Comparison of ENCODE assay signal across 8 cellular contexts in the genomic region with DNA sequence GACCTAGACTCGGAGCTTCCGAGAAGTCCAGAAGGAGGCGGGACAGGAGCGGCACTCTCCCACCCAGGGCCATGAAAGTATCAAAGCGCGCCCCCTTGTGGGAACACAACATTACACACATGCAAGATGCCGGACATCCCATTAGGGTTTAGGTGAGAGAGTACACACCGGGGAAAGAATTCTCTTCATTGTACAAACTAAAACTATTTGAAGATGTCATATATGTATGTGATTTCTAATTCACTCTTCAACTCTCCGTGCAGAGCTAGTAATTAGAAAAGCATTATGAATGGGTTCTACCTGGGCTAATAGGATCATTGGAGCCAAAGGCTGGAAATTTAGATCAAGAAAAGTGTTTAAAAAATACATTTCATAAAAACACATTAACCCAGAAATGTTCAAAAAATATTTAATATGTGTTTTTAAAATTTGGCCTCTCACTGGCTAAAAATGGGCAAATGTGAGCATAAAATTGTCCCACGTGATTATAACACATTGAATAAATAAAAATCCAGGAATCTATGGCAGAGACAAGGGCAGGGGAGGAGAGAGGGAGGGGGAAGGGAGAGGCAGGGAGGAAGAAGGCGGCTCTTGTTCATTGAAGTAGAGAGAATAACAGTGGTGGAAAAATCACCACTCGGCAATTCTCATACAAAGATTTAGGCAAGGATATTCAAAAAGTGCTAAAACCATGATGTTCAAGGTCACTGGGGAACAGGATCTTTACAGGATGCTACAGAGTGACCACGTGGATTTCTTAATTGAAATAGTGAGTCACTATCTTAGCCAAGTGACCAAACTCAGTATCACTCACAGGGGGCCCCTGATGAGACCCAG. TPM values are rescaled to one million over a fixed set of nuclear protein-coding genes. Genes with fewer than 3 reads are reported as not detected.
DNase-seq lines count a peak whose midpoint lies in the region; ATAC-seq and TF ChIP-seq lines count a peak whose summit lies in the region.

No MANE protein-coding gene starts in this region.

- DNase-seq in A172 (ENCODE audit: low spot score) (peak; percentile 20), GM04504 (ENCODE audit: low read depth) (peak; percentile 14), RWPE2 (ENCODE audit: low spot score) (no peak), erythroblast (lab: John Stamatoyannopoulos, UW) (peak; percentile 59 to 70), NCI-H345 (lab: John Stamatoyannopoulos, UW) (no peak), SW 1271 (lab: John Stamatoyannopoulos, UW) (no peak)
- no peak for DNase-seq in central memory CD4-positive, alpha-beta T cell

- H3K4me3 ChIP-seq in RWPE2 (ENCODE audit: severe bottlenecking) = no peak overlapping the region
- H3K4me3 ChIP-seq in neural cell (ENCODE audit: low read length) = no peak overlapping the region

- no peak overlapping the region for H3K9ac ChIP-seq in neural cell (ENCODE audit: low read length)

- H3K27ac ChIP-seq in RWPE2 (ENCODE audit: poor library complexity, severe bottlenecking) (no peak overlapping the region), neural cell (ENCODE audit: low read length) (no peak overlapping the region)

- H4K20me1 ChIP-seq in neural cell (ENCODE audit: insufficient read depth) = no peaks in the 10 kb centered on the region

- TF ChIP-seq CTCF in RWPE2 (IDR thresholded peaks at IDR 0.05; ENCODE audit: poor library complexity, severe bottlenecking) (peak; percentile 44), neural cell (IDR thresholded peaks at IDR 0.05; ENCODE audit: poor library complexity, severe bottlenecking) (peak; percentile 59)

- no peaks in the 10 kb centered on the region for H3K4me1 ChIP-seq in RWPE2 (ENCODE audit: insufficient read depth, poor library complexity, severe bottlenecking)

- peaks cover 38% of the 10 kb centered on the region for H3K36me3 ChIP-seq in RWPE2 (ENCODE audit: low read depth)
- peaks cover 12% of the 10 kb centered on the region for H3K36me3 ChIP-seq in neural cell (ENCODE audit: insufficient read depth, low read length)

- no peak overlapping the region for H2AFZ ChIP-seq in neural cell (ENCODE audit: low read depth, low read length)

- H3F3A ChIP-seq in neural cell (ENCODE audit: insufficient read depth, low read length, poor library complexity, severe bottlenecking) = no peaks in the 10 kb centered on the region

- H3K9me3 ChIP-seq in RWPE2 (ENCODE audit: severe bottlenecking) (no peaks in the 10 kb centered on the region), neural cell (ENCODE audit: low read length) (no peaks in the 10 kb centered on the region)

- peak; percentile 52 for TF ChIP-seq RAD21 in neural cell (conservative IDR thresholded peaks at IDR 0.05)

- H3K27me3 ChIP-seq in RWPE2 (ENCODE audit: insufficient read depth, poor library complexity, severe bottlenecking) = no peaks in the 10 kb centered on the region
- H3K27me3 ChIP-seq in neural cell (ENCODE audit: insufficient read depth, low read depth, low read length) = no peaks in the 10 kb centered on the region

- H3K4me2 ChIP-seq in neural cell (ENCODE audit: low read length) = no peak overlapping the region

- no peak for TF ChIP-seq POLR2A in erythroblast (IDR thresholded peaks at IDR 0.05; ENCODE audit: low read length)

- no peak for TF ChIP-seq EP300 in neural cell (conservative IDR thresholded peaks at IDR 0.05; ENCODE audit: poor library complexity, severe bottlenecking)

- ATAC-seq in RWPE2 (ENCODE audit: low read depth) = no peak

- H3K79me2 ChIP-seq in neural cell (replicated peaks; ENCODE audit: insufficient read depth, low read length) = no peaks in the 10 kb centered on the region

- H3K9me2 ChIP-seq in neural cell (ENCODE audit: insufficient read depth, low read length) = no peaks in the 10 kb centered on the region

TF ChIP-seq in neural cell, 6 proteins besides CTCF, POLR2A, EP300 and RAD21:
- TF ChIP-seq SMC3 (conservative IDR thresholded peaks at IDR 0.05; ENCODE audit: poor library complexity) (peak; percentile 69), TAF1 (IDR thresholded peaks at IDR 0.05; ENCODE audit: low read depth) (no peak)

RNA-seq across cellular contexts. Expression of a gene that starts 38.9 kb away (rescaled TPM):
- total RNA-seq in A172 (2014; rRNA removed; shearing (Covaris generic)) = 60.3 and 65.3 TPM in 2 replicates
- polyA plus RNA-seq in neural cell = 127 and 144 TPM in 2 replicates
- polyA minus RNA-seq in neural cell = 159 and 181 TPM in 2 replicates

RNA-seq across cellular contexts. Expression of a gene that starts 52.2 kb away (rescaled TPM):
- total RNA-seq in A172 (2014; rRNA removed; shearing (Covaris generic)) = 5.2 and 7.0 TPM in 2 replicates
- polyA plus RNA-seq in neural cell = 0.42 and 2.9 TPM in 2 replicates
- 1.3 TPM in 1 of 2 replicates, not detected in the other for polyA minus RNA-seq in neural cell

Comparison
In these comparisons a context has a peak if more than half of its experiments do, and no peak if none do; other contexts are left out.
1. DNase-seq: peak in A172 (single experiment), GM04504 (single experiment) and erythroblast (2 of 2); none in RWPE2 (single experiment), NCI-H345 (single experiment), central memory CD4-positive, alpha-beta T cell (single experiment) and SW 1271 (0 of 2).